Comparison of ENCODE assay signal across 1 cellular context in genomic region chr19:56404705-56405056, GRCh38.
TF ChIP-seq lines count a peak whose summit lies in the region.

No MANE protein-coding gene starts in this region.

TF ChIP-seq in GM23338, 12 proteins besides CTCF, POLR2A, EP300 and RAD21 (continued from another document):
- TF ChIP-seq ZNF462 (CRISPR knock-in tag; IDR thresholded peaks at IDR 0.05) (no peak), EZH2 (IDR thresholded peaks at IDR 0.05; ENCODE audit: low read depth, unreplicated experiment) (no peak), STAT1 (IDR thresholded peaks at IDR 0.05; ENCODE audit: unreplicated experiment) (no peak), ZNF114 (CRISPR knock-in tag; IDR thresholded peaks at IDR 0.05) (no peak), ETS1 (IDR thresholded peaks at IDR 0.05) (no peak), NANOG (IDR thresholded peaks at IDR 0.05; ENCODE audit: borderline replicate concordance) (no peak), CREB1 (CRISPR knock-in tag; IDR thresholded peaks at IDR 0.05; ENCODE audit: low read depth) (no peak)
TF ChIP-seq in GM23338: peak in this region for 0.
